25 cellular contexts compared by ENCODE assay signal in genomic region chr1:21391497-21391896, GRCh38.
"Had no signal": no experiment of that assay in that cellular context is flagged by ENCODE, and none has a peak within 500 bp of the region (broad histone marks: within the 10 kb centered on the region; RNA-seq: fewer than 3 reads in every experiment).

No MANE protein-coding gene starts in this region.

- H3K27ac ChIP-seq: ascending aorta, brain microvascular endothelial cell, esophagus muscularis mucosa, gastroesophageal sphincter had no signal

- H3K27me3 ChIP-seq: ascending aorta, brain microvascular endothelial cell had no signal

- DNase-seq: activated CD4-positive, alpha-beta memory T cell treated with anti-CD3 and anti-CD28 coated beads, Interleukin-2, amount 10 ng/mL, durations not matched to agents 7 days and 5 days; activated CD4-positive, alpha-beta T cell treated with anti-CD3 and anti-CD28 coated beads for 1 hour; activated CD4-positive, alpha-beta T cell treated with anti-CD3 and anti-CD28 coated beads for 4 hours; activated CD4-positive, alpha-beta T cell treated with anti-CD3 and anti-CD28 coated beads, Interleukin-2, amount 10 ng/mL, durations not matched to agents 7 days and 5 days; activated CD4-positive, alpha-beta T cell treated with anti-CD3 and anti-CD28 coated beads, Interleukin-2, amount 50 U/mL, for 4 hours; activated CD8-positive, alpha-beta memory T cell treated with anti-CD3 and anti-CD28 coated beads, Interleukin-2, amount 50 U/mL, for 48 hours; activated gamma-delta T cell; activated naive CD4-positive, alpha-beta T cell; activated naive CD4-positive, alpha-beta T cell treated with anti-CD3 and anti-CD28 coated beads, Interleukin-2, amount 10 ng/mL, durations not matched to agents 7 days and 5 days; activated T-cell treated with anti-CD3 and anti-CD28 coated beads for 4 hours; activated T-cell treated with anti-CD3 and anti-CD28 coated beads, Interleukin-2, amount 50 U/mL, for 24 hours; activated T-cell treated with anti-CD3 and anti-CD28 coated beads, Interleukin-2, amount 50 U/mL, for 72 hours; brain microvascular endothelial cell; cortex of kidney; dermis blood vessel endothelial cell; effector CD4-positive, alpha-beta T cell; effector memory CD8-positive, alpha-beta T cell; erythroblast; foreskin melanocyte; T-helper 2 cell had no signal

- H3K9me3 ChIP-seq: ascending aorta, esophagus muscularis mucosa, gastroesophageal sphincter had no signal

- ATAC-seq: activated naive CD4-positive, alpha-beta T cell treated with anti-CD3 and anti-CD28 coated beads, Interleukin-2, amount 50 U/mL, for 72 hours; activated T-cell treated with anti-CD3 and anti-CD28 coated beads, Interleukin-2, amount 50 U/mL, for 72 hours; effector memory CD8-positive, alpha-beta T cell; gastroesophageal sphincter; WTC11 had no signal

- H3K36me3 ChIP-seq: ascending aorta, brain microvascular endothelial cell, esophagus muscularis mucosa, gastroesophageal sphincter had no signal

- H3K4me3 ChIP-seq: ascending aorta, esophagus muscularis mucosa, gastroesophageal sphincter had no signal

- H3K4me1 ChIP-seq: ascending aorta, esophagus muscularis mucosa, gastroesophageal sphincter had no signal
